ENCODE assay signal across 22 cellular contexts in the genomic region with DNA sequence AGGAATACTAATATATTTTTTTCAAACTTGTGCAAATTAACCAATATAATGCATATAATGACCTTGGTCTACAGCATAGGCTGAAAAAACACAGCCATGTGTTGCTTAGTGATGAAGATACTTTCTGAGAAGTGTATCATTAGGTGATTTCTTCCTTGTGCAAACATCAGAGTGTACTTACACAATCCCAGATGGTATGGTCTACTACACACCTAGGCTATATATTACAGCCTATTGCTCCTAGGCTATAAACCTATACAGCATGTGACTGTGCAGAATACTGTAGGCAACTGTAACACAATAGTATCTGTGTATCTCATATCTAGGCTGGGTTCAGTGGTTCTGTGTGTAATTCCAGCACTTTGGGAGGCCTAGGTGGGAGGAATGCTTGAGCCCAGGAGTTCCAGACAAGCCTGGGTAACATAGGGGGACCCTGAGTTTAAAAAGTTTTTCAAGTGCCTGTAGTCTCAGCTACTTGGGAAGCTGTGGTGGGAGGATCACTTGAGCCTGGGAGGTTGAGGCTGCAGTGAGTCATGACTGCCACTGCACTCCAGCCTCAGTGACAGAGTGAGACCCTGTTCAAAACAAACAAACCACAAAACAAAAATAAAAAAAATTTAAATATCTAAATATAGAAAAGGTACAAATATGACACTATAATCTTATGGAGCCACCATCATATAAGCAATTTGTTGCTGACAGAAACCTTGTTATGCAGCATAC.
"Had no signal": no experiment of that assay in that cellular context is flagged by ENCODE, and none has a peak within 500 bp of the region (broad histone marks: within the 10 kb centered on the region; RNA-seq: fewer than 3 reads in every experiment).

No MANE protein-coding gene starts in this region.

- H3K9me3 ChIP-seq: ascending aorta, body of pancreas had no signal

- H3K27ac ChIP-seq: ascending aorta, body of pancreas, PC-9 had no signal

- H2AFZ ChIP-seq: PC-9 had no signal

- H3K4me2 ChIP-seq: PC-9 had no signal

- H3K4me1 ChIP-seq: ascending aorta, body of pancreas had no signal

- ATAC-seq: activated CD8-positive, alpha-beta T cell treated with anti-CD3 and anti-CD28 coated beads, Interleukin-2, amount 10 ng/mL, durations not matched to agents 7 days and 5 days; activated naive CD8-positive, alpha-beta T cell treated with anti-CD3 and anti-CD28 coated beads, Interleukin-2, amount 50 U/mL, for 24 hours; body of pancreas; WTC11 had no signal

- H3K27me3 ChIP-seq: ascending aorta, body of pancreas had no signal

- DNase-seq: activated CD4-positive, alpha-beta T cell treated with anti-CD3 and anti-CD28 coated beads for 48 hours; activated CD4-positive, alpha-beta T cell treated with anti-CD3 and anti-CD28 coated beads, Interleukin-2, amount 50 U/mL, for 4 hours; activated CD4-positive, CD25-positive, alpha-beta regulatory T cell treated with anti-CD3 and anti-CD28 coated beads, Interleukin-2, amount 50 U/mL, for 72 hours; activated CD8-positive, alpha-beta memory T cell treated with anti-CD3 and anti-CD28 coated beads, Interleukin-2, amount 50 U/mL, for 48 hours; activated CD8-positive, alpha-beta T cell treated with anti-CD3 and anti-CD28 coated beads, Interleukin-2, amount 10 ng/mL, durations not matched to agents 7 days and 5 days; activated naive CD8-positive, alpha-beta T cell treated with anti-CD3 and anti-CD28 coated beads, Interleukin-2, amount 50 U/mL, for 24 hours; activated T-cell treated with anti-CD3 and anti-CD28 coated beads, Interleukin-2, amount 50 U/mL, for 1 hour; amniotic stem cell; body of pancreas; Kasumi-1; KBM-7; NCI-H1105 treated with DMSO at 0.1 percent for 48 hours; NCI-H146; NCI-H187 treated with DMSO at 0.1 percent for 48 hours; NCI-H2081 treated with DMSO at 0.1 percent for 48 hours; NCI-H2171 treated with DMSO at 0.1 percent for 48 hours; NCI-H226; NCI-H774; PC-9; SHP77 treated with DMSO at 0.1 percent for 48 hours had no signal

- H3K36me3 ChIP-seq: ascending aorta had no signal

- H3K4me3 ChIP-seq: ascending aorta, body of pancreas, PC-9 had no signal
